In the genomic region with DNA sequence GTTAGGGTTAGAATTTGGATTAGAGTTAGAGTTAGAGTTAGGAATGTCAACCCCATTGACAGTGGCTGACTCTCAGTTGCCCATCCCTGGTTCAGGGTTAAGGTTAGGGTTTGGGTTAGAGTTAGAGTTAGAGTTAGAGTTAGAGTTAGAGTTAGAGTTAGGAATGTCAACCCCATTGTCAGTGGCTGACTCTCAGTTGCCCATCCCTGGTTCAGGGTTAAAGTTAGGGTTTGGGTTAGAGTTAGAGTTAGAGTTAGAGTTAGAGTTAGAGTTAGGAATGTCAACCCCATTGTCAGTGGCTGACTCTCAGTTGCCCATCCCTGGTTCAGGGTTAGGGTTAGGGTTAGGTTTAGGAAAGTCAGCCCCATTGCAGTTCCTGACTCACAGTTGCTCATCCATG, we compare ENCODE assay signal across 17 cellular contexts. TPM values are rescaled to one million over a fixed set of nuclear protein-coding genes. Genes with fewer than 3 reads are reported as not detected.
"Had no signal": no experiment of that assay in that cellular context is flagged by ENCODE, and none has a peak within 500 bp of the region (broad histone marks: within the 10 kb centered on the region; RNA-seq: fewer than 3 reads in every experiment).

No MANE protein-coding gene starts in this region.

RNA-seq across cellular contexts. Expression of a gene that starts 8.6 kb away (rescaled TPM):
- total RNA-seq: activated naive CD4-positive, alpha-beta T cell treated with anti-CD3 and anti-CD28 coated beads for 36 hours; activated naive CD4-positive, alpha-beta T cell treated with anti-CD3 and anti-CD28 coated beads, Interleukin-2, amount 50 U/mL, for 72 hours; activated naive CD8-positive, alpha-beta T cell treated with anti-CD3 and anti-CD28 coated beads for 36 hours; activated naive CD8-positive, alpha-beta T cell treated with anti-CD3 and anti-CD28 coated beads, Interleukin-2, amount 10 ng/mL, durations not matched to agents 7 days and 5 days; activated T-cell treated with anti-CD3 and anti-CD28 coated beads, Interleukin-2, amount 50 U/mL, for 4 hours; activated T-cell treated with anti-CD3 and anti-CD28 coated beads, Interleukin-2, amount 50 U/mL, for 72 hours; activated T-helper 1 cell treated with anti-CD3 and anti-CD28 coated beads, Interleukin-12 subunit alpha, Interleukin-12 subunit beta, Interleukin-2, Interleukin-4 antibody, amounts not matched to agents 30 ng/mL and 10 ng/mL and 1 ng/mL, durations not matched to agents 14 hours and 24 hours and 36 hours; activated T-helper 17 cell treated with anti-CD3 and anti-CD28 coated beads, Interleukin-2, amount 50 U/mL, for 72 hours; activated T-helper 2 cell treated with anti-CD3 and anti-CD28 coated beads, Interferon-gamma antibody, Interleukin-2, Interleukin-4, amounts not matched to agents 10 μg/mL and 5 μg/mL and 100 μg/mL, durations not matched to agents 14 hours and 24 hours and 36 hours; ascending aorta; astrocyte; body of pancreas; bronchial epithelial cell; cardiac muscle cell; cardiac septum; cerebellum had no signal
- polyA plus RNA-seq: aorta, cardiac muscle cell had no signal
